28 cellular contexts compared by ENCODE assay signal in genomic region chr10:114698271-114699185, GRCh38. TPM values are rescaled to one million over a fixed set of nuclear protein-coding genes. Genes with fewer than 3 reads are reported as not detected.
DNase-seq lines count a peak whose midpoint lies in the region; ATAC-seq and TF ChIP-seq lines count a peak whose summit lies in the region.
"Had no signal": no experiment of that assay in that cellular context is flagged by ENCODE, and none has a peak within 500 bp of the region (broad histone marks: within the 10 kb centered on the region; RNA-seq: fewer than 3 reads in every experiment).

No MANE protein-coding gene starts in this region.

- no peak overlapping the region for H2BK15ac ChIP-seq in IMR-90 (ENCODE audit: low read depth, low read length)

- POLR2A ChIA-PET in IMR-90 (lab: Charles Lee; ENCODE audit: unreplicated experiment), result no interaction called here

- CTCF ChIA-PET in IMR-90 (lab: Yijun Ruan, JAX), result interaction anchor here (1.4 kb wide), 1 partner anchor 10 kb away, joined by 4 read pairs; no protein-coding TSS in a partner anchor

- in situ Hi-C loops in IMR-90 (cut with MboI; ENCODE audit: low sequenced_read_pairs), result loop anchor here (5.0 kb wide), 1 partner anchor 146 kb away; no protein-coding TSS in a partner anchor
- in situ Hi-C loops in astrocyte of the spinal cord (cut with HindIII; ENCODE audit: low sequenced_read_pairs), result no loop called here

- no peak overlapping the region for H2AK9ac ChIP-seq in IMR-90 (replicated peaks; ENCODE audit: low read depth, low read length, poor library complexity)

- no TSS peak for BruUV-seq in IMR-90 (replicated peaks; lab: Mats Ljungman, UMichigan)

- no peaks in the 10 kb centered on the region for H3K27me3 Mint-ChIP-seq in osteocyte (ENCODE audit: unreplicated experiment)
- H3K27me3 Mint-ChIP-seq in effector memory CD8-positive, alpha-beta T cell, result peaks cover 11 to 13% of the 10 kb centered on the region in 2 donors

- H4K20me1 ChIP-seq in IMR-90 (ENCODE audit: insufficient read depth, low read length), result no peaks in the 10 kb centered on the region

- intact Hi-C loops in IMR-90 (cut with micrococcal nuclease), result no loop called here

- H3K27me3 ChIP-seq in IMR-90 (ENCODE audit: control insufficient read depth, insufficient read depth, low read length) (no peaks in the 10 kb centered on the region), tibial nerve (no peaks in the 10 kb centered on the region)
- H3K27me3 ChIP-seq: ascending aorta, esophagus squamous epithelium, sigmoid colon, suprapubic skin had no signal

- ATAC-seq in IMR-90 (ENCODE audit: low read depth), result peak; percentile 40; the same call in 1 of the 2 replicates
- ATAC-seq in HG03571 (IDR thresholded peaks at IDR 0.05; ENCODE audit: unreplicated experiment), result no peak
- no peak for ATAC-seq in effector memory CD8-positive, alpha-beta T cell (replicated peaks)
- ATAC-seq: activated T-cell treated with anti-CD3 and anti-CD28 coated beads, Interleukin-2, amount 50 U/mL, for 4 hours; HCT116; left colon; natural killer cell treated with Interleukin-12 subunit alpha and Interleukin-12 subunit beta and Interleukin-15 and Interleukin-18, amount 100 ng/mL, for 72 hours; T-cell had no signal

- no peaks in the 10 kb centered on the region for H3K9me3 ChIP-seq in IMR-90 (ENCODE audit: control insufficient read depth, insufficient read depth, low read length)
- H3K9me3 ChIP-seq in tibial nerve, result no peaks in the 10 kb centered on the region
- H3K9me3 ChIP-seq: ascending aorta, esophagus squamous epithelium, sigmoid colon, suprapubic skin had no signal

- TF ChIP-seq CTCF in IMR-90 (conservative IDR thresholded peaks at IDR 0.05; ENCODE audit: low read depth, low read length) (no peak), astrocyte of the spinal cord (IDR thresholded peaks at IDR 0.05; ENCODE audit: low read depth, low read length) (no peak), osteocyte (IDR thresholded peaks at IDR 0.05) (no peak), tibial nerve (IDR thresholded peaks at IDR 0.05) (no peak)

- dilution Hi-C loops in IMR-90 (cut with HindIII; ENCODE audit: low sequenced_read_pairs, unreplicated experiment), result no loop called here

- no peak overlapping the region for H4K8ac ChIP-seq in IMR-90 (ENCODE audit: low read depth in 2 of 2, low read length in 2 of 2)

- H4K5ac ChIP-seq in IMR-90 (ENCODE audit: low read depth, low read length), result no peak overlapping the region

- H3K18ac ChIP-seq in IMR-90 (ENCODE audit: low read depth, low read length), result no peak overlapping the region

- H3K4me1 ChIP-seq in IMR-90 (ENCODE audit: control insufficient read depth, insufficient read depth, low read length), result peaks cover 2% of the 10 kb centered on the region; the same call in 1 of the 2 replicates
- peaks cover 0 to 14% (median 0%) of the 10 kb centered on the region in 4 donors for H3K4me1 ChIP-seq in tibial nerve

- no peak overlapping the region for H3K23ac ChIP-seq in IMR-90 (ENCODE audit: low read depth, low read length)

- H3K27ac Mint-ChIP-seq in osteocyte (ENCODE audit: unreplicated experiment), result peak overlapping the region; percentile 43
- H3K27ac Mint-ChIP-seq in effector memory CD8-positive, alpha-beta T cell, result no peak overlapping the region
- H3K27ac Mint-ChIP-seq: activated naive CD4-positive, alpha-beta T cell treated with anti-CD3 and anti-CD28 coated beads, Interleukin-2, amount 50 U/mL, for 24 hours; CD4-positive, alpha-beta memory T cell; natural killer cell treated with Interleukin-12 subunit alpha and Interleukin-12 subunit beta and Interleukin-15 and Interleukin-18, amount 100 ng/mL, for 72 hours; T-cell had no signal

- peak; percentile 30 for DNase-seq in EH (ENCODE audit: low read depth)
- peak; percentile 55 for DNase-seq in IMR-90
- peak; percentile 48 for DNase-seq in astrocyte of the spinal cord (ENCODE audit: low read depth, low spot score)
- no peak for DNase-seq in osteocyte (ENCODE audit: extremely low spot score, unreplicated experiment)
- no peak for DNase-seq in effector memory CD8-positive, alpha-beta T cell
- DNase-seq in stimulated activated CD4-positive, alpha-beta T cell treated with anti-CD3 and anti-CD28 coated beads, Interleukin-2, amount 100 ng/mL, for 24 hours, result no peak
- no peak for DNase-seq in tibial nerve (ENCODE audit: low spot score in 2 of 2)
- DNase-seq: activated CD4-positive, alpha-beta T cell treated with anti-CD3 and anti-CD28 coated beads for 4 hours; activated T-cell treated with anti-CD3 and anti-CD28 coated beads, Interleukin-2, amount 50 U/mL, for 4 hours; CD4-positive, alpha-beta memory T cell; effector CD4-positive, alpha-beta T cell; esophagus squamous epithelium; GF-D8; Karpas-422; left colon; NCI-H1092; NCI-H2081; NCI-H345; NCI-H774; SHP77; sigmoid colon; T-cell had no signal

- peaks cover 27% of the 10 kb centered on the region for H3K4me1 Mint-ChIP-seq in osteocyte (ENCODE audit: unreplicated experiment)
- peaks cover 2 to 5% of the 10 kb centered on the region in 2 donors for H3K4me1 Mint-ChIP-seq in effector memory CD8-positive, alpha-beta T cell (ENCODE audit: low read depth in 2 of 2)

- H3K4ac ChIP-seq in IMR-90 (ENCODE audit: low read depth, low read length), result no peak overlapping the region

- H2BK20ac ChIP-seq in IMR-90 (ENCODE audit: low read depth, low read length), result no peak overlapping the region

- H3K36me3 Mint-ChIP-seq in osteocyte (ENCODE audit: unreplicated experiment), result peaks cover 2% of the 10 kb centered on the region
- H3K36me3 Mint-ChIP-seq in effector memory CD8-positive, alpha-beta T cell (ENCODE audit: insufficient read depth), result no peaks in the 10 kb centered on the region
- H3K36me3 Mint-ChIP-seq: activated naive CD4-positive, alpha-beta T cell treated with anti-CD3 and anti-CD28 coated beads, Interleukin-2, amount 50 U/mL, for 24 hours; CD4-positive, alpha-beta memory T cell; natural killer cell treated with Interleukin-12 subunit alpha and Interleukin-12 subunit beta and Interleukin-15 and Interleukin-18, amount 100 ng/mL, for 72 hours; T-cell had no signal

- H3K9me1 ChIP-seq in IMR-90 (ENCODE audit: insufficient read depth, low read length), result no peaks in the 10 kb centered on the region

- no CpG with 5 or more reads among the region's 1 CpG for WGBS in IMR-90 (ENCODE audit: extremely low coverage in 2 of 2, insufficient read length in 1 of 2), 2 experiments
- 56 to 64% methylated on average over 1 of the region's 1 CpG for whole genome bisulfite sequencing in tibial nerve, 2 donors

- no peak overlapping the region for H3K4me3 Mint-ChIP-seq in osteocyte (ENCODE audit: unreplicated experiment)
- H3K4me3 Mint-ChIP-seq in effector memory CD8-positive, alpha-beta T cell, result no peak overlapping the region
- H3K4me3 Mint-ChIP-seq: activated naive CD4-positive, alpha-beta T cell treated with anti-CD3 and anti-CD28 coated beads, Interleukin-2, amount 50 U/mL, for 24 hours; activated T-cell treated with anti-CD3 and anti-CD28 coated beads, Interleukin-2, amount 50 U/mL, for 4 hours; CD4-positive, alpha-beta memory T cell; natural killer cell treated with Interleukin-12 subunit alpha and Interleukin-12 subunit beta and Interleukin-15 and Interleukin-18, amount 100 ng/mL, for 72 hours; T-cell had no signal

- no peak overlapping the region for H2BK120ac ChIP-seq in IMR-90 (ENCODE audit: low read depth, low read length)

- no peak overlapping the region for H3K9ac ChIP-seq in IMR-90 (ENCODE audit: low read depth, low read length)

- H3K27ac ChIP-seq in IMR-90 (ENCODE audit: insufficient read depth, low read length), result no peak overlapping the region
- H3K27ac ChIP-seq in tibial nerve, result peak overlapping the region in 1 of 4 donors; percentile 47
- H3K27ac ChIP-seq: ascending aorta had no signal

- no peaks in the 10 kb centered on the region for H3K36me3 ChIP-seq in IMR-90 (ENCODE audit: control insufficient read depth, insufficient read depth, low read length)
- no peaks in the 10 kb centered on the region for H3K36me3 ChIP-seq in tibial nerve
- H3K36me3 ChIP-seq: ascending aorta, esophagus squamous epithelium, sigmoid colon, suprapubic skin had no signal

- no peak for TF ChIP-seq POLR2A in IMR-90 (IDR thresholded peaks at IDR 0.05; ENCODE audit: low read depth, low read length)
- no peak for TF ChIP-seq POLR2A in tibial nerve (IDR thresholded peaks at IDR 0.05)

- no peak overlapping the region for H2AK5ac ChIP-seq in IMR-90 (ENCODE audit: low read depth, low read length)

- H3K9me3 Mint-ChIP-seq in osteocyte (ENCODE audit: unreplicated experiment), result no peaks in the 10 kb centered on the region
- H3K9me3 Mint-ChIP-seq in effector memory CD8-positive, alpha-beta T cell, result no peaks in the 10 kb centered on the region
- H3K9me3 Mint-ChIP-seq: activated naive CD4-positive, alpha-beta T cell treated with anti-CD3 and anti-CD28 coated beads, Interleukin-2, amount 50 U/mL, for 24 hours; activated T-cell treated with anti-CD3 and anti-CD28 coated beads, Interleukin-2, amount 50 U/mL, for 4 hours; natural killer cell treated with Interleukin-12 subunit alpha and Interleukin-12 subunit beta and Interleukin-15 and Interleukin-18, amount 100 ng/mL, for 72 hours; T-cell had no signal

- TF ChIP-seq EP300 in tibial nerve (IDR thresholded peaks at IDR 0.05), result no peak

- no peak overlapping the region for H2AFZ ChIP-seq in IMR-90 (replicated peaks; ENCODE audit: low read length, poor library complexity)

- no peak overlapping the region for H3K14ac ChIP-seq in IMR-90 (replicated peaks; ENCODE audit: low read depth, low read length)

- TF ChIP-seq RAD21 in IMR-90 (IDR thresholded peaks at IDR 0.05; ENCODE audit: low read length), result no peak

- H3K79me1 ChIP-seq in IMR-90 (ENCODE audit: low read depth in 1 of 2, low read length in 2 of 2), result no peaks in the 10 kb centered on the region

- no peak overlapping the region for H3K56ac ChIP-seq in IMR-90 (ENCODE audit: extremely low read depth, insufficient read depth, low read length)

- H3K4me2 ChIP-seq in IMR-90 (ENCODE audit: low read depth, low read length), result no peak overlapping the region

- H2BK5ac ChIP-seq in IMR-90 (ENCODE audit: low read depth, low read length, poor library complexity, severe bottlenecking), result no peak overlapping the region

- no peak overlapping the region for H4K91ac ChIP-seq in IMR-90 (ENCODE audit: insufficient read depth, low read depth, low read length)

- H3K4me3 ChIP-seq in IMR-90 (ENCODE audit: insufficient read depth, low read depth, low read length) (no peak overlapping the region), astrocyte of the spinal cord (ENCODE audit: low read depth, low read length) (no peak overlapping the region), tibial nerve (no peak overlapping the region)
- H3K4me3 ChIP-seq: ascending aorta, esophagus squamous epithelium, sigmoid colon, suprapubic skin had no signal

TF ChIP-seq in IMR-90, 13 proteins besides CTCF, POLR2A, EP300 and RAD21 (continues in another document):
- TF ChIP-seq RCOR1 (IDR thresholded peaks at IDR 0.05; ENCODE audit: insufficient replicate concordance, low read length) (no peak), CEBPB (IDR thresholded peaks at IDR 0.05; ENCODE audit: low read depth, low read length) (no peak), MAFK (IDR thresholded peaks at IDR 0.05; ENCODE audit: low read depth, low read length) (no peak)

RNA-seq across cellular contexts. Expression of gene ABLIM1, which starts 40.5 kb away (rescaled TPM):
- total RNA-seq in IMR-90 (2012; rRNA removed) (9.9 and 11.1 TPM in 2 replicates), osteocyte (39.0 and 43.3 TPM in 2 replicates), tibial nerve (100 to 1,000 TPM; 152 to 373 (median 209) TPM)
- polyA plus RNA-seq in IMR-90 (2012; rRNA removed), result 7.7 and 8.1 TPM in 2 replicates
- 2.7 and 6.9 TPM in 2 replicates for polyA plus RNA-seq in IMR-90 (2012; cell fraction: cytosol; rRNA removed)
- 10.3 and 22.7 TPM in 2 replicates for polyA plus RNA-seq in IMR-90 (2012; cell fraction: nucleus; rRNA removed; ENCODE audit: low replicate concordance)

Comparison
In these comparisons a context has a peak if more than half of its experiments do, and no peak if none do; other contexts are left out.
1. DNase-seq: peak in EH (single experiment), IMR-90 (single experiment) and astrocyte of the spinal cord (single experiment); none in osteocyte (single experiment), effector memory CD8-positive, alpha-beta T cell (0 of 3), stimulated activated CD4-positive, alpha-beta T cell treated with anti-CD3 and anti-CD28 coated beads, Interleukin-2, amount 100 ng/mL, for 24 hours (0 of 2) and tibial nerve (0 of 2).